ENCODE assay signal across 14 cellular contexts in genomic region chr14:106507354-106507753, GRCh38.
DNase-seq lines count a peak whose midpoint lies in the region; ATAC-seq and TF ChIP-seq lines count a peak whose summit lies in the region.
"Had no signal": no experiment of that assay in that cellular context is flagged by ENCODE, and none has a peak within 500 bp of the region (broad histone marks: within the 10 kb centered on the region; RNA-seq: fewer than 3 reads in every experiment).

No MANE protein-coding gene starts in this region.

- peaks cover 59% of the 10 kb centered on the region for H3K4me1 ChIP-seq in Loucy (ENCODE audit: insufficient read depth, low read length, poor library complexity, severe bottlenecking)
- H3K4me1 ChIP-seq in spleen, result peaks cover 0 to 61% (median 29%) of the 10 kb centered on the region in 6 donors

- H3K4me1 Mint-ChIP-seq in activated T-cell treated with anti-CD3 and anti-CD28 coated beads, Interleukin-2, amount 50 U/mL, for 4 hours (ENCODE audit: low read depth), result peaks cover 74% of the 10 kb centered on the region
- H3K4me1 Mint-ChIP-seq in activated naive CD8-positive, alpha-beta T cell treated with anti-CD3 and anti-CD28 coated beads for 36 hours, result peaks cover 59% of the 10 kb centered on the region

- H3K27me3 ChIP-seq in Loucy (ENCODE audit: insufficient read depth, low read length, poor library complexity, severe bottlenecking), result no peaks in the 10 kb centered on the region
- peaks cover 0 to 10% (median 0%) of the 10 kb centered on the region in 7 donors for H3K27me3 ChIP-seq in spleen (replicated peaks in 1 of 7)

- no peak for TF ChIP-seq POLR2A in spleen (IDR thresholded peaks at IDR 0.05)

- no peak for DNase-seq in activated T-cell treated with anti-CD3 and anti-CD28 coated beads, Interleukin-2, amount 50 U/mL, for 4 hours
- DNase-seq in activated T-cell treated with anti-CD3 and anti-CD28 coated beads for 4 hours, result no peak
- no peak for DNase-seq in activated naive CD8-positive, alpha-beta T cell treated with anti-CD3 and anti-CD28 coated beads for 36 hours
- no peak for DNase-seq in spleen
- DNase-seq in GOT3 (lab: John Stamatoyannopoulos, UW), result no peak
- DNase-seq in left ventricle myocardium superior, result no peak
- DNase-seq: NCI-H187 treated with DMSO at 0.1 percent for 48 hours; NCI-H446; stimulated activated CD4-positive, alpha-beta T cell treated with anti-CD3 and anti-CD28 coated beads, Interleukin-12 subunit alpha, Interleukin-12 subunit beta, amount 100 ng/mL, for 4 hours had no signal

- intact Hi-C loops in spleen (cut with DNase I; ENCODE audit: low total_unique reads) (no loop called here), left ventricle myocardium superior (cut with micrococcal nuclease) (no loop called here)

- H3K27me3 Mint-ChIP-seq in activated T-cell treated with anti-CD3 and anti-CD28 coated beads, Interleukin-2, amount 50 U/mL, for 4 hours (ENCODE audit: low read depth), result no peaks in the 10 kb centered on the region
- no peaks in the 10 kb centered on the region for H3K27me3 Mint-ChIP-seq in activated naive CD8-positive, alpha-beta T cell treated with anti-CD3 and anti-CD28 coated beads for 36 hours
- H3K27me3 Mint-ChIP-seq: type B pancreatic cell had no signal

- H3K79me2 ChIP-seq in Loucy (ENCODE audit: insufficient read depth, low read length), result no peaks in the 10 kb centered on the region

- WGBS in spleen, 5 donors, result 34 to 60% (median 41%) methylated on average over 3 of the region's 3 CpGs

- ATAC-seq in activated T-cell treated with anti-CD3 and anti-CD28 coated beads, Interleukin-2, amount 50 U/mL, for 4 hours, result peak; percentile 57 to 69
- ATAC-seq in GM18519 (IDR thresholded peaks at IDR 0.05; ENCODE audit: low FRiP score, unreplicated experiment) (no peak), left ventricle myocardium superior (no peak)
- ATAC-seq: SK-N-SH treated with all-trans-retinoic acid at 6 μM for 48 hours had no signal

- H3K9me3 ChIP-seq in Loucy (ENCODE audit: insufficient read depth, low read depth, low read length) (no peaks in the 10 kb centered on the region), spleen (no peaks in the 10 kb centered on the region)
- H3K9me3 ChIP-seq: neutrophil had no signal

- H3K4me3 Mint-ChIP-seq in activated T-cell treated with anti-CD3 and anti-CD28 coated beads, Interleukin-2, amount 50 U/mL, for 4 hours, result peak overlapping the region; percentile 59
- peak overlapping the region; percentile 26 for H3K4me3 Mint-ChIP-seq in activated naive CD8-positive, alpha-beta T cell treated with anti-CD3 and anti-CD28 coated beads for 36 hours
- H3K4me3 Mint-ChIP-seq: type B pancreatic cell had no signal

- H2AFZ ChIP-seq in Loucy (ENCODE audit: low read length), result peak overlapping the region; percentile 10; the same call in 1 of the 2 replicates

- H3K4me3 ChIP-seq in Loucy (ENCODE audit: low read length, poor library complexity, severe bottlenecking) (peak overlapping the region; percentile 34), spleen (peak overlapping the region in 2 of 8 donors; percentile 15 to 47)

- H3K27ac ChIP-seq in spleen, result peak overlapping the region in 7 of 8 donors; percentile 15 to 71 (median 63)
- H3K27ac ChIP-seq: neutrophil had no signal

- H3K4me2 ChIP-seq in Loucy (ENCODE audit: low read depth, low read length, poor library complexity, severe bottlenecking), result peak overlapping the region; percentile 77

- no peaks in the 10 kb centered on the region for H3F3A ChIP-seq in Loucy (ENCODE audit: low read depth)

- no peak for TF ChIP-seq CTCF in Loucy (conservative IDR thresholded peaks at IDR 0.05; ENCODE audit: low read length)
- no peak for TF ChIP-seq CTCF in spleen (IDR thresholded peaks at IDR 0.05 in 8 of 11, conservative IDR thresholded peaks at IDR 0.05 in 3 of 11)

- H3K36me3 Mint-ChIP-seq in activated T-cell treated with anti-CD3 and anti-CD28 coated beads, Interleukin-2, amount 50 U/mL, for 4 hours (ENCODE audit: insufficient read depth), result no peaks in the 10 kb centered on the region
- H3K36me3 Mint-ChIP-seq in activated naive CD8-positive, alpha-beta T cell treated with anti-CD3 and anti-CD28 coated beads for 36 hours, result no peaks in the 10 kb centered on the region
- H3K36me3 Mint-ChIP-seq: type B pancreatic cell had no signal

- peak overlapping the region; percentile 60 for H3K27ac Mint-ChIP-seq in activated naive CD8-positive, alpha-beta T cell treated with anti-CD3 and anti-CD28 coated beads for 36 hours
- H3K27ac Mint-ChIP-seq: type B pancreatic cell had no signal

- no peaks in the 10 kb centered on the region for H4K20me1 ChIP-seq in Loucy (ENCODE audit: insufficient read depth, low read length, poor library complexity, severe bottlenecking)

- H3K36me3 ChIP-seq in Loucy (ENCODE audit: insufficient read depth, low read length) (no peaks in the 10 kb centered on the region), spleen (no peaks in the 10 kb centered on the region)
- H3K36me3 ChIP-seq: neutrophil had no signal

- peak overlapping the region; percentile 24 for H3K9ac ChIP-seq in Loucy (ENCODE audit: low read depth, low read length, poor library complexity, severe bottlenecking)

- H3K9me3 Mint-ChIP-seq in activated T-cell treated with anti-CD3 and anti-CD28 coated beads, Interleukin-2, amount 50 U/mL, for 4 hours, result no peaks in the 10 kb centered on the region
- H3K9me3 Mint-ChIP-seq in activated naive CD8-positive, alpha-beta T cell treated with anti-CD3 and anti-CD28 coated beads for 36 hours, result no peaks in the 10 kb centered on the region

- no peaks in the 10 kb centered on the region for H3K9me2 ChIP-seq in Loucy (replicated peaks; ENCODE audit: low read depth, low read length)

Comparison
In these comparisons a context has a peak if more than half of its experiments do, and no peak if none do; other contexts are left out.
1. ATAC-seq: peak in activated T-cell treated with anti-CD3 and anti-CD28 coated beads, Interleukin-2, amount 50 U/mL, for 4 hours (2 of 2); none in GM18519 (single experiment) and left ventricle myocardium superior (single experiment).